In the genomic region with DNA sequence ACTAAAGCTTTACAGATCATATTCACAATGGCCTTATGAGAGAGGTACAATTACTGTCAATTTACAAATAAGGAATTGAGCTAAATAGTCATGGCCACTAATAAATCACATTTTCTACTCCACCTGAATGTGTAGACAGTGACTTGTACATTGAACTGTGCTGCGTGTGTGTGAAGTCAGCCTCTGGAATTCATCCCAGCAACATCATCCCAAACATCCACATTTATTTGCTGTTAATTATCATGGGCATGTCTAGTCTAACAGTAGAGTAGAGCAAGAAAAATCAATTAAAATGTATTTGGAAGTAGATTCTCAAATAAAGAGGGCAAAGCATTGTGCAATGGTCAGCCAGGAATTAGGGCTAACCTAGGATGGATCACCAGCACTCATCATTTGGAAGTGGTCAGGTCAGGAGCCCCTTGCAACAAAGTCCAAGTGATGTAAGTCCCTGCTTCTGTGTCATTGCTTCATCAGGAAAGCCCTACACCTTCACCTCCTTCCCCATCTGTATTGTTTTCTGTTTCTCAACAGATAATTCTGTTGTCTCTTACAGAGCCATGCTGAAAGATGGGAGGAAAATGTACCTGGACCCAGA, we compare ENCODE assay signal across 31 cellular contexts. TPM values are rescaled to one million over a fixed set of nuclear protein-coding genes. Genes with fewer than 3 reads are reported as not detected.
DNase-seq lines count a peak whose midpoint lies in the region; ATAC-seq, FAIRE-seq and TF ChIP-seq lines count a peak whose summit lies in the region.
"Had no signal": no experiment of that assay in that cellular context is flagged by ENCODE, and none has a peak within 500 bp of the region (broad histone marks: within the 10 kb centered on the region; RNA-seq: fewer than 3 reads in every experiment).

No MANE protein-coding gene starts in this region.

- no peak overlapping the region for H2BK120ac ChIP-seq in mesenchymal stem cell (ENCODE audit: low read depth, low read length)

- no peak overlapping the region for H3K23ac ChIP-seq in mesenchymal stem cell (ENCODE audit: low read length in 2 of 2)

- peak overlapping the region in 1 of 2 experiments; percentile 64 for H3K18ac ChIP-seq in mesenchymal stem cell (ENCODE audit: low read depth in 1 of 2, low read length in 2 of 2)

- intact Hi-C loops in posterior cingulate gyrus (cut with DNase I) = no loop called here

- no peak overlapping the region for H2AK5ac ChIP-seq in mesenchymal stem cell (ENCODE audit: low read length, severe bottlenecking)

- peaks cover 0 to 19% (median 4%) of the 10 kb centered on the region in 4 donors for H3K4me1 ChIP-seq in liver (ENCODE audit: control insufficient read depth in 4 of 4, insufficient read depth in 4 of 4, low read length in 3 of 4)
- H3K4me1 ChIP-seq in mesenchymal stem cell (ENCODE audit: control insufficient read depth, insufficient read depth, low read depth, low read length) = peaks cover 4% of the 10 kb centered on the region
- H3K4me1 ChIP-seq: BE2C, BLaER1 had no signal

- H4K8ac ChIP-seq in mesenchymal stem cell (ENCODE audit: low read length) = no peak overlapping the region

- H2BK15ac ChIP-seq in mesenchymal stem cell (ENCODE audit: low read depth, poor library complexity, severe bottlenecking) = no peak overlapping the region

- WGBS in liver = 38% methylated on average over 1 of the region's 1 CpG
- 100% methylated on average over 1 of the region's 1 CpG for WGBS in mesenchymal stem cell

- H3K9me3 ChIP-seq in liver (ENCODE audit: control insufficient read depth in 4 of 4, low read length in 3 of 4) = no peaks in the 10 kb centered on the region
- no peaks in the 10 kb centered on the region for H3K9me3 ChIP-seq in mesenchymal stem cell (ENCODE audit: control insufficient read depth, low read length)
- H3K9me3 ChIP-seq: BE2C, BLaER1 had no signal

- no peak overlapping the region for H3K4me2 ChIP-seq in mesenchymal stem cell (ENCODE audit: low read length, poor library complexity, severe bottlenecking)
- H3K4me2 ChIP-seq: BLaER1 had no signal

- DNase-seq in left lobe of liver (ENCODE audit: low spot score) (no peak), mesenchymal stem cell (no peak), urothelium cell line (ENCODE audit: low spot score) (no peak), posterior cingulate gyrus (no peak), NCI-H345 (lab: John Stamatoyannopoulos, UW) (no peak)
- DNase-seq: 8988T; ACHN; BE2C; C1 segment of cervical spinal cord; CD4-positive, alpha-beta memory T cell; CD4-positive, CD25-positive, alpha-beta regulatory T cell; CD8-positive, alpha-beta memory T cell; COR-L47; DMS 273 treated with DMSO at 0.1 percent for 48 hours; DMS153; DMS53; DMS79; DND-41; EL had no signal

- H3K14ac ChIP-seq in mesenchymal stem cell (ENCODE audit: low read length in 2 of 2) = no peak overlapping the region

- no peak overlapping the region for H2BK5ac ChIP-seq in mesenchymal stem cell (ENCODE audit: low read depth, low read length, poor library complexity, severe bottlenecking)

- no peaks in the 10 kb centered on the region for H3K36me3 ChIP-seq in liver (ENCODE audit: control insufficient read depth in 4 of 4, insufficient read depth in 3 of 4, low read depth in 1 of 4, low read length in 3 of 4)
- H3K36me3 ChIP-seq in mesenchymal stem cell (ENCODE audit: control insufficient read depth in 1 of 2, insufficient read depth in 2 of 2, low read depth in 1 of 2, low read length in 2 of 2) = peaks cover 0 to 2% of the 10 kb centered on the region in 2 experiments
- H3K36me3 ChIP-seq: BE2C, BLaER1 had no signal

- H3K9ac ChIP-seq in liver (ENCODE audit: low read depth in 1 of 2, low read length in 2 of 2) = no peak overlapping the region
- no peak overlapping the region for H3K9ac ChIP-seq in mesenchymal stem cell (ENCODE audit: low read length)
- H3K9ac ChIP-seq: BLaER1 had no signal

- peak; percentile 9 for FAIRE-seq in urothelium cell line (lab: Jason Lieb, UNC)
- FAIRE-seq: A204.1, GM12878, GM12892, GM18507 had no signal

- H2BK12ac ChIP-seq in mesenchymal stem cell (ENCODE audit: low read length in 2 of 2) = peak overlapping the region; percentile 17 to 42

- H3K79me1 ChIP-seq in mesenchymal stem cell (replicated peaks; ENCODE audit: low read length, poor library complexity, severe bottlenecking) = no peaks in the 10 kb centered on the region

- no peak for TF ChIP-seq RAD21 in liver (IDR thresholded peaks at IDR 0.05)

- peak overlapping the region in 1 of 2 experiments; percentile 7 for H3K4ac ChIP-seq in mesenchymal stem cell (ENCODE audit: low read depth in 1 of 2, low read length in 2 of 2)

- peak overlapping the region; percentile 10 to 15 for H3K27ac ChIP-seq in liver (ENCODE audit: low read depth in 1 of 2, low read length in 2 of 2)
- no peak overlapping the region for H3K27ac ChIP-seq in mesenchymal stem cell (ENCODE audit: low read length, poor library complexity, severe bottlenecking)
- H3K27ac ChIP-seq: BLaER1 had no signal

- no peaks in the 10 kb centered on the region for H3K27me3 ChIP-seq in liver (ENCODE audit: control insufficient read depth in 4 of 4, insufficient read depth in 4 of 4, low read length in 3 of 4)
- peaks cover 0 to 8% of the 10 kb centered on the region in 2 experiments for H3K27me3 ChIP-seq in mesenchymal stem cell (ENCODE audit: control insufficient read depth in 1 of 2, insufficient read depth in 1 of 2, low read length in 2 of 2)
- H3K27me3 ChIP-seq: BE2C, BLaER1 had no signal

- H2AFZ ChIP-seq in mesenchymal stem cell (ENCODE audit: low read depth, low read length) = no peak overlapping the region

- peak overlapping the region; percentile 59 for H4K91ac ChIP-seq in mesenchymal stem cell (ENCODE audit: low read length)

- no peak overlapping the region for H3K4me3 ChIP-seq in liver (ENCODE audit: low read depth in 1 of 3, low read length in 3 of 3)
- H3K4me3 ChIP-seq in mesenchymal stem cell (ENCODE audit: insufficient read depth in 1 of 2, low read depth in 1 of 2, low read length in 2 of 2) = no peak overlapping the region
- H3K4me3 ChIP-seq: BLaER1, GM12878 had no signal

- ATAC-seq in left lobe of liver (peak; percentile 64), HG03139 (IDR thresholded peaks at IDR 0.05; ENCODE audit: unreplicated experiment) (no peak), GM21526 (IDR thresholded peaks at IDR 0.05; ENCODE audit: low FRiP score, unreplicated experiment) (no peak)
- ATAC-seq: GM12878 had no signal

- no peak for TF ChIP-seq CTCF in liver (IDR thresholded peaks at IDR 0.05; ENCODE audit: low read depth, low read length, missing input control)

TF ChIP-seq in liver, 16 proteins besides CTCF, POLR2A, EP300 and RAD21 (continues in another document):
- TF ChIP-seq RXRA (IDR thresholded peaks at IDR 0.05) (peak in 1 of 2 donors; percentile 78), EGR1 (IDR thresholded peaks at IDR 0.05; ENCODE audit: low read depth in 2 of 2) (no peak), TAF1 (conservative IDR thresholded peaks at IDR 0.05) (no peak), FOXA1 (IDR thresholded peaks at IDR 0.05) (peak; percentile 50), NR2F2 (IDR thresholded peaks at IDR 0.05) (no peak), GABPA (IDR thresholded peaks at IDR 0.05 in 1 of 2, conservative IDR thresholded peaks at IDR 0.05 in 1 of 2) (no peak)
- TF ChIP-seq, protein P1, sequence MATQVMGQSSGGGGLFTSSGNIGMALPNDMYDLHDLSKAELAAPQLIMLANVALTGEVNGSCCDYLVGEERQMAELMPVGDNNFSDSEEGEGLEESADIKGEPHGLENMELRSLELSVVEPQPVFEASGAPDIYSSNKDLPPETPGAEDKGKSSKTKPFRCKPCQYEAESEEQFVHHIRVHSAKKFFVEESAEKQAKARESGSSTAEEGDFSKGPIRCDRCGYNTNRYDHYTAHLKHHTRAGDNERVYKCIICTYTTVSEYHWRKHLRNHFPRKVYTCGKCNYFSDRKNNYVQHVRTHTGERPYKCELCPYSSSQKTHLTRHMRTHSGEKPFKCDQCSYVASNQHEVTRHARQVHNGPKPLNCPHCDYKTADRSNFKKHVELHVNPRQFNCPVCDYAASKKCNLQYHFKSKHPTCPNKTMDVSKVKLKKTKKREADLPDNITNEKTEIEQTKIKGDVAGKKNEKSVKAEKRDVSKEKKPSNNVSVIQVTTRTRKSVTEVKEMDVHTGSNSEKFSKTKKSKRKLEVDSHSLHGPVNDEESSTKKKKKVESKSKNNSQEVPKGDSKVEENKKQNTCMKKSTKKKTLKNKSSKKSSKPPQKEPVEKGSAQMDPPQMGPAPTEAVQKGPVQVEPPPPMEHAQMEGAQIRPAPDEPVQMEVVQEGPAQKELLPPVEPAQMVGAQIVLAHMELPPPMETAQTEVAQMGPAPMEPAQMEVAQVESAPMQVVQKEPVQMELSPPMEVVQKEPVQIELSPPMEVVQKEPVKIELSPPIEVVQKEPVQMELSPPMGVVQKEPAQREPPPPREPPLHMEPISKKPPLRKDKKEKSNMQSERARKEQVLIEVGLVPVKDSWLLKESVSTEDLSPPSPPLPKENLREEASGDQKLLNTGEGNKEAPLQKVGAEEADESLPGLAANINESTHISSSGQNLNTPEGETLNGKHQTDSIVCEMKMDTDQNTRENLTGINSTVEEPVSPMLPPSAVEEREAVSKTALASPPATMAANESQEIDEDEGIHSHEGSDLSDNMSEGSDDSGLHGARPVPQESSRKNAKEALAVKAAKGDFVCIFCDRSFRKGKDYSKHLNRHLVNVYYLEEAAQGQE (IDR thresholded peaks at IDR 0.05) = peak; percentile 27

RNA-seq across cellular contexts. Expression of a gene that starts 4.8 kb away (rescaled TPM):
- total RNA-seq in left lobe of liver = not detected
- total RNA-seq in liver = 1 to 10 TPM in 1 of 2 donors, not detected in 1; 3.4 TPM
- under 1 TPM; 0.16 to 0.74 TPM for polyA plus RNA-seq in liver
- polyA plus RNA-seq in mesenchymal stem cell (2013, experiment 1 of 2) = 0.14 TPM
- not detected for polyA plus RNA-seq in mesenchymal stem cell (2013, experiment 2 of 2)
- total RNA-seq: A673; CD4-positive, alpha-beta memory T cell; CD8-positive, alpha-beta memory T cell; Daoy; G401; GM12878 had no signal
- polyA plus RNA-seq: CD4-positive, alpha-beta memory T cell; CD4-positive, CD25-positive, alpha-beta regulatory T cell; CD8-positive, alpha-beta memory T cell; GM12878 had no signal

RNA-seq across cellular contexts. Expression of a gene that starts 11.8 kb away (rescaled TPM):
- 1.1 TPM for total RNA-seq in left lobe of liver
- 1 to 10 TPM in 1 of 2 donors, under 1 TPM in 1; 0.19 to 5.5 TPM for total RNA-seq in liver
- 1 to 10 TPM; 3.0 to 3.4 TPM for polyA plus RNA-seq in liver
- polyA plus RNA-seq in mesenchymal stem cell (2013, experiment 1 of 2) = 6.8 TPM
- polyA plus RNA-seq in mesenchymal stem cell (2013, experiment 2 of 2) = 7.1 TPM
- total RNA-seq: CD4-positive, alpha-beta memory T cell; CD4-positive, CD25-positive, alpha-beta regulatory T cell; CD8-positive, alpha-beta memory T cell; G401; GM12878 had no signal
- polyA plus RNA-seq: CD14-positive monocyte; CD4-positive, alpha-beta memory T cell; CD4-positive, CD25-positive, alpha-beta regulatory T cell; CD8-positive, alpha-beta memory T cell; GM12878 had no signal

RNA-seq across cellular contexts. Expression of a gene that starts 20.9 kb away (rescaled TPM):
- 0.23 TPM for total RNA-seq in left lobe of liver
- 1 to 10 TPM in 1 of 2 donors, not detected in 1; 4.2 TPM for total RNA-seq in liver
- 1 to 10 TPM in 1 of 2 donors, under 1 TPM in 1; 0.97 to 2.8 TPM for polyA plus RNA-seq in liver
- 274 TPM for polyA plus RNA-seq in mesenchymal stem cell (2013, experiment 1 of 2)
- 286 TPM for polyA plus RNA-seq in mesenchymal stem cell (2013, experiment 2 of 2)
- total RNA-seq: CD4-positive, alpha-beta memory T cell; CD4-positive, CD25-positive, alpha-beta regulatory T cell; CD8-positive, alpha-beta memory T cell; G401; GM12878 had no signal
- polyA plus RNA-seq: CD4-positive, alpha-beta memory T cell; CD4-positive, CD25-positive, alpha-beta regulatory T cell; CD8-positive, alpha-beta memory T cell; GM12878 had no signal
